11 cellular contexts compared by ENCODE assay signal in genomic region chr4:15920723-15921591, GRCh38. TPM values are rescaled to one million over a fixed set of nuclear protein-coding genes. Genes with fewer than 3 reads are reported as not detected.
DNase-seq lines count a peak whose midpoint lies in the region; ATAC-seq and TF ChIP-seq lines count a peak whose summit lies in the region.
"Had no signal": no experiment of that assay in that cellular context is flagged by ENCODE, and none has a peak within 500 bp of the region (broad histone marks: within the 10 kb centered on the region; RNA-seq: fewer than 3 reads in every experiment).

No MANE protein-coding gene starts in this region.

- no peaks in the 10 kb centered on the region for H3K9me3 ChIP-seq in smooth muscle cell (replicated peaks; ENCODE audit: low read depth)
- H3K9me3 ChIP-seq: neutrophil had no signal

- DNase-seq in NCI-H510A (lab: John Stamatoyannopoulos, UW) (peak; percentile 4), NCI-H510A treated with DMSO at 0.1 percent for 48 hours (lab: John Stamatoyannopoulos, UW) (no peak), RPMI7951 (ENCODE audit: low read depth) (peak; percentile 96), fibroblast of the conjunctiva (ENCODE audit: low read depth) (peak; percentile 95), smooth muscle cell (lab: John Stamatoyannopoulos, UW; ENCODE audit: unreplicated experiment) (peak; percentile 12), GM19238 (ENCODE audit: insufficient read length, low spot score) (no peak), UCSD-AML1 (lab: John Stamatoyannopoulos, UW; ENCODE audit: unreplicated experiment) (no peak)

- no peaks in the 10 kb centered on the region for H3K4me1 ChIP-seq in smooth muscle cell (ENCODE audit: low read depth)
- H3K4me1 ChIP-seq: BLaER1 had no signal

- H3K27ac ChIP-seq in smooth muscle cell (ENCODE audit: low read depth) = peak overlapping the region; percentile 86
- H3K27ac ChIP-seq: BLaER1, neutrophil had no signal

- no peaks in the 10 kb centered on the region for H3F3A ChIP-seq in smooth muscle cell (ENCODE audit: low read depth)

- H3K4me3 ChIP-seq in smooth muscle cell = no peak overlapping the region
- H3K4me3 ChIP-seq: BLaER1 had no signal

- peaks cover 25% of the 10 kb centered on the region for H3K27me3 ChIP-seq in smooth muscle cell (ENCODE audit: low read depth)
- H3K27me3 ChIP-seq: BLaER1 had no signal

- H3K9ac ChIP-seq in smooth muscle cell (ENCODE audit: low read depth) = peak overlapping the region; percentile 67
- H3K9ac ChIP-seq: BLaER1 had no signal

- 32% methylated on average over 4 of the region's 4 CpGs for WGBS in smooth muscle cell (ENCODE audit: low lambda C conversion rate)

- H4K20me1 ChIP-seq in smooth muscle cell (ENCODE audit: low read depth) = no peaks in the 10 kb centered on the region
- H4K20me1 ChIP-seq: BLaER1 had no signal

- no peak for TF ChIP-seq CTCF in smooth muscle cell (IDR thresholded peaks at IDR 0.05; ENCODE audit: borderline replicate concordance, insufficient read depth, poor library complexity, severe bottlenecking)

- H3K4me2 ChIP-seq in smooth muscle cell = peak overlapping the region; percentile 68
- H3K4me2 ChIP-seq: BLaER1 had no signal

- H3K79me2 ChIP-seq in smooth muscle cell (ENCODE audit: low read depth) = no peaks in the 10 kb centered on the region

- no peak for ATAC-seq in HG03565 (IDR thresholded peaks at IDR 0.05; ENCODE audit: unreplicated experiment)

- no peaks in the 10 kb centered on the region for H3K36me3 ChIP-seq in smooth muscle cell (ENCODE audit: low read depth)
- H3K36me3 ChIP-seq: BLaER1, neutrophil had no signal

- H2AFZ ChIP-seq in smooth muscle cell (ENCODE audit: low read depth) = no peak overlapping the region

RNA-seq across cellular contexts. Expression of gene FGFBP1, which starts 17.6 kb away (rescaled TPM):
- total RNA-seq in RPMI7951 (2014; rRNA removed; shearing (Covaris generic)) = not detected in 2 replicates
- total RNA-seq in smooth muscle cell = 0.45 TPM in 1 of 2 replicates, not detected in the other
- 0.34 TPM in 1 of 2 replicates, not detected in the other for polyA plus RNA-seq in smooth muscle cell
- total RNA-seq: urinary bladder had no signal

RNA-seq across cellular contexts. Expression of gene FGFBP2, which starts 42.0 kb away (rescaled TPM):
- 0.20 TPM in 1 of 2 replicates, not detected in the other for total RNA-seq in RPMI7951 (2014; rRNA removed; shearing (Covaris generic))
- total RNA-seq in smooth muscle cell = not detected in 2 replicates
- not detected in 2 replicates for polyA plus RNA-seq in smooth muscle cell

Comparison
In these comparisons a context has a peak if more than half of its experiments do, and no peak if none do; other contexts are left out.
1. DNase-seq: peak in NCI-H510A (single experiment), RPMI7951 (single experiment), fibroblast of the conjunctiva (single experiment) and smooth muscle cell (single experiment); none in NCI-H510A treated with DMSO at 0.1 percent for 48 hours (single experiment), GM19238 (single experiment) and UCSD-AML1 (single experiment).